In genomic region chr17:73139296-73139695, GRCh38 we compare ENCODE assay signal across 31 cellular contexts. TPM values are rescaled to one million over a fixed set of nuclear protein-coding genes. Genes with fewer than 3 reads are reported as not detected.
"Had no signal": no experiment of that assay in that cellular context is flagged by ENCODE, and none has a peak within 500 bp of the region (broad histone marks: within the 10 kb centered on the region; RNA-seq: fewer than 3 reads in every experiment).

No MANE protein-coding gene starts in this region.

- H3K36me3 ChIP-seq: brain microvascular endothelial cell, esophagus muscularis mucosa, gastrocnemius medialis, heart left ventricle had no signal

- H3K9me3 Mint-ChIP-seq: activated T-helper 17 cell treated with anti-CD3 and anti-CD28 coated beads, Interleukin-2, amount 50 U/mL, for 72 hours; central memory CD8-positive, alpha-beta T cell had no signal

- H3K9me3 ChIP-seq: esophagus muscularis mucosa, gastrocnemius medialis had no signal

- H3K4me1 ChIP-seq: esophagus muscularis mucosa, foreskin keratinocyte, gastrocnemius medialis had no signal

- H3K27ac ChIP-seq: brain microvascular endothelial cell, esophagus muscularis mucosa, foreskin keratinocyte, gastrocnemius medialis, heart left ventricle had no signal

- H3K4me3 Mint-ChIP-seq: activated CD4-positive, alpha-beta T cell treated with anti-CD3 and anti-CD28 coated beads for 36 hours; activated CD4-positive, alpha-beta T cell treated with anti-CD3 and anti-CD28 coated beads, Interleukin-2, amount 10 ng/mL, durations not matched to agents 7 days and 5 days; activated CD8-positive, alpha-beta T cell treated with anti-CD3 and anti-CD28 coated beads for 36 hours; activated naive CD8-positive, alpha-beta T cell; activated T-cell treated with anti-CD3 and anti-CD28 coated beads, Interleukin-2, amount 50 U/mL, for 4 hours; activated T-helper 17 cell treated with anti-CD3 and anti-CD28 coated beads, Interleukin-2, amount 50 U/mL, for 72 hours; central memory CD8-positive, alpha-beta T cell; effector memory CD8-positive, alpha-beta T cell; T-helper 2 cell treated with Interferon-gamma antibody and Interleukin-4, amounts not matched to agents 5 μg/mL and 100 μg/mL, for 36 hours had no signal

- H3K4me3 ChIP-seq: esophagus muscularis mucosa, gastrocnemius medialis, heart left ventricle had no signal

- H3K27me3 ChIP-seq: brain microvascular endothelial cell, foreskin keratinocyte, gastrocnemius medialis had no signal

- H3K27ac Mint-ChIP-seq: activated CD4-positive, alpha-beta T cell treated with anti-CD3 and anti-CD28 coated beads for 36 hours; activated CD4-positive, alpha-beta T cell treated with anti-CD3 and anti-CD28 coated beads, Interleukin-2, amount 10 ng/mL, durations not matched to agents 7 days and 5 days; activated CD8-positive, alpha-beta T cell treated with anti-CD3 and anti-CD28 coated beads for 36 hours; activated naive CD8-positive, alpha-beta T cell; activated T-helper 17 cell treated with anti-CD3 and anti-CD28 coated beads, Interleukin-2, amount 50 U/mL, for 72 hours; effector memory CD8-positive, alpha-beta T cell; T-helper 2 cell treated with Interferon-gamma antibody and Interleukin-4, amounts not matched to agents 5 μg/mL and 100 μg/mL, for 36 hours had no signal

- DNase-seq: activated CD4-positive, alpha-beta T cell treated with anti-CD3 and anti-CD28 coated beads for 36 hours; activated CD4-positive, alpha-beta T cell treated with anti-CD3 and anti-CD28 coated beads, Interleukin-2, amount 10 ng/mL, durations not matched to agents 7 days and 5 days; activated CD4-positive, alpha-beta T cell treated with anti-CD3 and anti-CD28 coated beads, Interleukin-2, amount 50 U/mL, for 4 hours; activated CD4-positive, CD25-positive, alpha-beta regulatory T cell; activated CD4-positive, CD25-positive, alpha-beta regulatory T cell treated with anti-CD3 and anti-CD28 coated beads, Interleukin-2, amount 50 U/mL, for 72 hours; activated CD8-positive, alpha-beta memory T cell treated with anti-CD3 and anti-CD28 coated beads for 24 hours; activated CD8-positive, alpha-beta T cell treated with anti-CD3 and anti-CD28 coated beads for 36 hours; activated effector memory CD4-positive, alpha-beta T cell treated with Interleukin-2 at 50 U/mL for 16 hours; activated gamma-delta T cell treated with Interleukin-2 at 50 U/mL for 16 hours; activated naive CD4-positive, alpha-beta T cell treated with anti-CD3 and anti-CD28 coated beads, Interleukin-2, amount 50 U/mL, for 16 hours; activated naive CD4-positive, alpha-beta T cell treated with Interleukin-2 at 50 U/mL for 16 hours; activated T-cell treated with anti-CD3 and anti-CD28 coated beads, Interleukin-2, amount 50 U/mL, for 4 hours; amniotic stem cell; anterior cingulate cortex; brain microvascular endothelial cell; cortex of kidney; dermis blood vessel endothelial cell; effector CD4-positive, alpha-beta T cell; effector memory CD8-positive, alpha-beta T cell; erythroblast; foreskin keratinocyte; gastrocnemius medialis; heart left ventricle; hypothalamus; T1000 had no signal

- H3K27me3 Mint-ChIP-seq: activated CD8-positive, alpha-beta T cell treated with anti-CD3 and anti-CD28 coated beads for 36 hours; activated T-helper 17 cell treated with anti-CD3 and anti-CD28 coated beads, Interleukin-2, amount 50 U/mL, for 72 hours had no signal

RNA-seq across cellular contexts. Expression of gene SSTR2, which starts 25.5 kb away (rescaled TPM):
- total RNA-seq: activated CD4-positive, alpha-beta T cell treated with anti-CD3 and anti-CD28 coated beads, Interleukin-2, amount 10 ng/mL, durations not matched to agents 7 days and 5 days; bronchial epithelial cell; dermis blood vessel endothelial cell; foreskin keratinocyte had no signal
